In genomic region chr9:95796029-95796428, GRCh38 we compare ENCODE assay signal across 23 cellular contexts.
DNase-seq lines count a peak whose midpoint lies in the region; ATAC-seq and TF ChIP-seq lines count a peak whose summit lies in the region.
"Had no signal": no experiment of that assay in that cellular context is flagged by ENCODE, and none has a peak within 500 bp of the region (broad histone marks: within the 10 kb centered on the region; RNA-seq: fewer than 3 reads in every experiment).

No MANE protein-coding gene starts in this region.

- peak overlapping the region; percentile 76 for H3K27ac Mint-ChIP-seq in glutamatergic neuron (ENCODE audit: unreplicated experiment)
- H3K27ac Mint-ChIP-seq: activated CD4-positive, alpha-beta T cell treated with anti-CD3 and anti-CD28 coated beads, Interleukin-2, amount 10 ng/mL, durations not matched to agents 7 days and 5 days; activated naive CD8-positive, alpha-beta T cell treated with anti-CD3 and anti-CD28 coated beads for 36 hours; activated T-helper 17 cell treated with anti-CD3 and anti-CD28 coated beads, Interleukin-2, amount 50 U/mL, for 72 hours; CD4-positive, alpha-beta T cell; IgD-negative memory B cell; memory B cell; naive B cell had no signal

- no peak overlapping the region for H3K4me3 Mint-ChIP-seq in glutamatergic neuron (ENCODE audit: unreplicated experiment)
- H3K4me3 Mint-ChIP-seq: activated CD4-positive, alpha-beta T cell treated with anti-CD3 and anti-CD28 coated beads, Interleukin-2, amount 10 ng/mL, durations not matched to agents 7 days and 5 days; activated naive CD8-positive, alpha-beta T cell treated with anti-CD3 and anti-CD28 coated beads for 36 hours; activated T-helper 17 cell treated with anti-CD3 and anti-CD28 coated beads, Interleukin-2, amount 50 U/mL, for 72 hours; CD4-positive, alpha-beta T cell; central memory CD8-positive, alpha-beta T cell; IgD-negative memory B cell; memory B cell had no signal

- H3K4me1 ChIP-seq in HAP-1: peaks cover 10% of the 10 kb centered on the region
- H3K4me1 ChIP-seq: spleen had no signal

- no peaks in the 10 kb centered on the region; the same call in 1 of the 2 replicates for H3K9me3 ChIP-seq in HAP-1
- H3K9me3 ChIP-seq: spleen had no signal

- DNase-seq in DMS79 treated with DMSO at 0.1 percent for 48 hours (lab: John Stamatoyannopoulos, UW) (peak; percentile 63), NCI-H2081 (lab: John Stamatoyannopoulos, UW) (peak; percentile 94 to 99), NCI-H510A treated with DMSO at 0.1 percent for 48 hours (lab: John Stamatoyannopoulos, UW) (peak; percentile 90), glutamatergic neuron (no peak), T-helper 1 cell (no peak), HAP-1 (ENCODE audit: low spot score in 2 of 2) (no peak)
- DNase-seq: activated CD4-positive, alpha-beta T cell treated with anti-CD3 and anti-CD28 coated beads, Interleukin-2, amount 10 ng/mL, durations not matched to agents 7 days and 5 days; activated naive CD8-positive, alpha-beta T cell treated with anti-CD3 and anti-CD28 coated beads for 36 hours; CD4-positive, alpha-beta T cell; dorsolateral prefrontal cortex; head of caudate nucleus; naive B cell; occipital lobe; spleen; stimulated activated CD4-positive, alpha-beta T cell treated with anti-CD3 and anti-CD28 coated beads, Interleukin-4, amount 100 ng/mL, for 1 hour; stimulated activated naive CD4-positive, alpha-beta T cell had no signal

- H3K4me1 Mint-ChIP-seq in glutamatergic neuron (ENCODE audit: low read depth, unreplicated experiment): peaks cover 5% of the 10 kb centered on the region
- H3K4me1 Mint-ChIP-seq: activated CD4-positive, alpha-beta T cell treated with anti-CD3 and anti-CD28 coated beads, Interleukin-2, amount 10 ng/mL, durations not matched to agents 7 days and 5 days; activated T-helper 17 cell treated with anti-CD3 and anti-CD28 coated beads, Interleukin-2, amount 50 U/mL, for 72 hours; central memory CD8-positive, alpha-beta T cell; IgD-negative memory B cell; memory B cell; naive B cell had no signal

- H3K36me3 Mint-ChIP-seq in glutamatergic neuron (ENCODE audit: unreplicated experiment): no peaks in the 10 kb centered on the region
- H3K36me3 Mint-ChIP-seq: activated naive CD8-positive, alpha-beta T cell treated with anti-CD3 and anti-CD28 coated beads for 36 hours; memory B cell; naive B cell had no signal

- H3K4me3 ChIP-seq in HAP-1: no peak overlapping the region
- H3K4me3 ChIP-seq: dorsolateral prefrontal cortex, spleen had no signal

- TF ChIP-seq CTCF in glutamatergic neuron (IDR thresholded peaks at IDR 0.05; ENCODE audit: partially characterized antibody, unreplicated experiment): no peak

- in situ Hi-C loops in HAP-1 (cut with MboI; ENCODE audit: low sequenced_read_pairs): no loop called here

- H3K27me3 ChIP-seq in HAP-1 (ENCODE audit: low read depth): no peaks in the 10 kb centered on the region
- H3K27me3 ChIP-seq: dorsolateral prefrontal cortex, spleen had no signal

- peaks cover 2% of the 10 kb centered on the region for H3K27me3 Mint-ChIP-seq in glutamatergic neuron (ENCODE audit: unreplicated experiment)

- no peaks in the 10 kb centered on the region for H3K36me3 ChIP-seq in HAP-1 (replicated peaks)
- H3K36me3 ChIP-seq: spleen had no signal

- ATAC-seq in GM19397 (IDR thresholded peaks at IDR 0.05; ENCODE audit: unreplicated experiment) (no peak), HG03025 (IDR thresholded peaks at IDR 0.05; ENCODE audit: low FRiP score, unreplicated experiment) (no peak)
- ATAC-seq: activated T-helper 17 cell treated with anti-CD3 and anti-CD28 coated beads, Interleukin-2, amount 50 U/mL, for 72 hours; Panc1 had no signal

- H3K9me3 Mint-ChIP-seq in glutamatergic neuron (ENCODE audit: unreplicated experiment): peaks cover 4% of the 10 kb centered on the region
- H3K9me3 Mint-ChIP-seq: activated CD4-positive, alpha-beta T cell treated with anti-CD3 and anti-CD28 coated beads, Interleukin-2, amount 10 ng/mL, durations not matched to agents 7 days and 5 days; activated naive CD8-positive, alpha-beta T cell treated with anti-CD3 and anti-CD28 coated beads for 36 hours; activated T-helper 17 cell treated with anti-CD3 and anti-CD28 coated beads, Interleukin-2, amount 50 U/mL, for 72 hours; CD4-positive, alpha-beta T cell; central memory CD8-positive, alpha-beta T cell had no signal

Comparison
In these comparisons a context has a peak if more than half of its experiments do, and no peak if none do; other contexts are left out.
1. DNase-seq: peak in DMS79 treated with DMSO at 0.1 percent for 48 hours (single experiment), NCI-H2081 (2 of 2) and NCI-H510A treated with DMSO at 0.1 percent for 48 hours (single experiment); none in glutamatergic neuron (single experiment), T-helper 1 cell (0 of 5) and HAP-1 (0 of 2).